ENCODE assay signal across 31 cellular contexts in genomic region chr4:67616478-67616877, GRCh38. TPM values are rescaled to one million over a fixed set of nuclear protein-coding genes. Genes with fewer than 3 reads are reported as not detected.
"Had no signal": no experiment of that assay in that cellular context is flagged by ENCODE, and none has a peak within 500 bp of the region (broad histone marks: within the 10 kb centered on the region; RNA-seq: fewer than 3 reads in every experiment).

No MANE protein-coding gene starts in this region.

- H2AFZ ChIP-seq: hepatocyte, neural progenitor cell had no signal

- H3K4me2 ChIP-seq: hepatocyte, neural progenitor cell, smooth muscle cell had no signal

- H3K79me2 ChIP-seq: hepatocyte had no signal

- H3K27me3 Mint-ChIP-seq: dendritic cell treated with granulocyte-macrophage colony-stimulating factor and Interleukin-4, amounts not matched to agents 40 ng/mL and 50 ng/mL, for 4 days; naive thymus-derived CD4-positive, alpha-beta T cell; stimulated activated naive CD8-positive, alpha-beta T cell treated with anti-CD3 and anti-CD28 coated beads, Interleukin-15, amount 100 ng/mL, for 72 hours had no signal

- H3K27ac ChIP-seq: colonic mucosa, gastroesophageal sphincter, heart left ventricle, hepatocyte, neural progenitor cell, prostate gland, right atrium auricular region, suprapubic skin, transverse colon, vagina had no signal

- H3K4me3 ChIP-seq: colonic mucosa, gastroesophageal sphincter, heart left ventricle, hepatocyte, neural progenitor cell, prostate gland, right atrium auricular region, smooth muscle cell, suprapubic skin, transverse colon, vagina had no signal

- H3K4me1 ChIP-seq: colonic mucosa, gastroesophageal sphincter, heart left ventricle, neural progenitor cell, prostate gland, right atrium auricular region, suprapubic skin, transverse colon, vagina had no signal

- H3K27me3 ChIP-seq: colonic mucosa, gastroesophageal sphincter, heart left ventricle, hepatocyte, neural progenitor cell, right atrium auricular region, suprapubic skin, transverse colon, vagina had no signal

- H3K27ac Mint-ChIP-seq: dendritic cell treated with granulocyte-macrophage colony-stimulating factor and Interleukin-4, amounts not matched to agents 40 ng/mL and 50 ng/mL, for 4 days; endodermal cell; naive thymus-derived CD4-positive, alpha-beta T cell; nephron; neural progenitor cell; stimulated activated naive CD8-positive, alpha-beta T cell treated with anti-CD3 and anti-CD28 coated beads, Interleukin-15, amount 100 ng/mL, for 72 hours had no signal

- H3K4me1 Mint-ChIP-seq: endodermal cell; nephron; neural progenitor cell; stimulated activated naive CD8-positive, alpha-beta T cell treated with anti-CD3 and anti-CD28 coated beads, Interleukin-15, amount 100 ng/mL, for 72 hours had no signal

- H3K9ac ChIP-seq: neural progenitor cell had no signal

- DNase-seq: colonic mucosa; effector CD8-positive, alpha-beta T cell; endodermal cell; foreskin fibroblast; heart left ventricle; kidney; mesendoderm; midbrain; naive thymus-derived CD4-positive, alpha-beta T cell; stimulated activated CD4-positive, alpha-beta T cell treated with anti-CD3 and anti-CD28 coated beads, Interleukin-12 subunit alpha, Interleukin-12 subunit beta, amount 100 ng/mL, for 4 hours; stimulated activated CD4-positive, alpha-beta T cell treated with anti-CD3 and anti-CD28 coated beads, Interleukin-1b, Interleukin-23, amount 100 ng/mL, for 48 hours; stimulated activated CD4-positive, alpha-beta T cell treated with anti-CD3 and anti-CD28 coated beads, Interleukin-4, amount 100 ng/mL, for 1 hour; stimulated activated CD8-positive, alpha-beta memory T cell treated with anti-CD3 and anti-CD28 coated beads, Interleukin-4, amount 100 ng/mL, for 48 hours; stimulated activated naive CD4-positive, alpha-beta T cell; stimulated activated naive CD8-positive, alpha-beta T cell treated with anti-CD3 and anti-CD28 coated beads, Interleukin-15, amount 100 ng/mL, for 72 hours; transverse colon had no signal

- H3K36me3 ChIP-seq: colonic mucosa, prostate gland had no signal

- H3K9me3 Mint-ChIP-seq: neural progenitor cell had no signal

- H3K9me3 ChIP-seq: colonic mucosa, prostate gland, vagina had no signal

- ATAC-seq: gastroesophageal sphincter; heart left ventricle; left lobe of liver; naive thymus-derived CD4-positive, alpha-beta T cell; sciatic nerve; stimulated activated naive CD8-positive, alpha-beta T cell treated with anti-CD3 and anti-CD28 coated beads, Interleukin-15, amount 100 ng/mL, for 72 hours had no signal

- H3K4me3 Mint-ChIP-seq: dendritic cell treated with granulocyte-macrophage colony-stimulating factor and Interleukin-4, amounts not matched to agents 40 ng/mL and 50 ng/mL, for 4 days; endodermal cell; naive thymus-derived CD4-positive, alpha-beta T cell; nephron; neural progenitor cell; stimulated activated naive CD8-positive, alpha-beta T cell treated with anti-CD3 and anti-CD28 coated beads, Interleukin-15, amount 100 ng/mL, for 72 hours had no signal

RNA-seq across cellular contexts. Expression of gene STAP1, which starts 58.0 kb away (rescaled TPM):
- total RNA-seq: endodermal cell, hepatocyte, left lobe of liver, lower leg skin, lung microvascular endothelial cell, osteoblast, right atrium auricular region, smooth muscle cell, vagina had no signal
- polyA plus RNA-seq: heart left ventricle, hepatocyte, smooth muscle cell had no signal
